12 cellular contexts compared by ENCODE assay signal in genomic region chrX:11239230-11239629, GRCh38. TPM values are rescaled to one million over a fixed set of nuclear protein-coding genes. Genes with fewer than 3 reads are reported as not detected.
DNase-seq lines count a peak whose midpoint lies in the region; ATAC-seq, FAIRE-seq and TF ChIP-seq lines count a peak whose summit lies in the region.
"Had no signal": no experiment of that assay in that cellular context is flagged by ENCODE, and none has a peak within 500 bp of the region (broad histone marks: within the 10 kb centered on the region; RNA-seq: fewer than 3 reads in every experiment).

No MANE protein-coding gene starts in this region.

- no peak overlapping the region for H3K4me3 ChIP-seq in GM12864 (ENCODE audit: low read depth, low read length)
- H3K4me3 ChIP-seq in kidney (ENCODE audit: low read length in 2 of 2) = no peak overlapping the region
- H3K4me3 ChIP-seq: thoracic aorta had no signal

- intact Hi-C loops in kidney (cut with DNase I) = no loop called here

- no peak for TF ChIP-seq CTCF in GM12864 (IDR thresholded peaks at IDR 0.05; ENCODE audit: low read depth, low read length, missing control alignments)
- TF ChIP-seq CTCF in kidney (IDR thresholded peaks at IDR 0.05; ENCODE audit: borderline replicate concordance, extremely low read depth, insufficient read depth) = no peak

- ATAC-seq in GM21786 (IDR thresholded peaks at IDR 0.05; ENCODE audit: unreplicated experiment) (peak; percentile 70), HG03045 (IDR thresholded peaks at IDR 0.05; ENCODE audit: unreplicated experiment) (no peak)

- H3K9me3 ChIP-seq in kidney (ENCODE audit: control insufficient read depth in 1 of 2, low read length in 2 of 2) = no peaks in the 10 kb centered on the region
- H3K9me3 ChIP-seq: thoracic aorta had no signal

- H3K27ac ChIP-seq in kidney (ENCODE audit: low read depth in 2 of 2, low read length in 2 of 2) = no peak overlapping the region
- H3K27ac ChIP-seq: thoracic aorta had no signal

- H3K9ac ChIP-seq in kidney (ENCODE audit: low read length in 2 of 2) = no peak overlapping the region

- DNase-seq in GM12864 (ENCODE audit: low read depth) = peak; percentile 1
- peak; percentile 48 for DNase-seq in NCI-H748 (lab: John Stamatoyannopoulos, UW; ENCODE audit: unreplicated experiment)
- no peak for DNase-seq in kidney
- no peak for DNase-seq in frontal cortex (ENCODE audit: low spot score in 2 of 2)
- no peak for DNase-seq in mucosa of gallbladder (ENCODE audit: low spot score)
- no peak for DNase-seq in NCI-H774 (lab: John Stamatoyannopoulos, UW)
- DNase-seq: activated CD4-positive, alpha-beta T cell treated with anti-CD3 and anti-CD28 coated beads, Interleukin-2, amount 50 U/mL, for 4 hours; NCI-H1105; retina had no signal

- H3K4me1 ChIP-seq in kidney (ENCODE audit: control insufficient read depth in 1 of 2, insufficient read depth in 1 of 2, low read depth in 1 of 2, low read length in 2 of 2) = no peaks in the 10 kb centered on the region

- peak; percentile 21 for FAIRE-seq in kidney (lab: Jason Lieb, UNC)
- FAIRE-seq in frontal cortex (lab: Jason Lieb, UNC) = no peak

- no peaks in the 10 kb centered on the region for H3K36me3 ChIP-seq in kidney (ENCODE audit: control insufficient read depth in 1 of 2, insufficient read depth in 2 of 2, low read length in 2 of 2)
- H3K36me3 ChIP-seq: thoracic aorta had no signal

RNA-seq across cellular contexts. Expression of gene AMELX, which starts 54.0 kb away (rescaled TPM):
- total RNA-seq in kidney (not detected), frontal cortex (not detected), mucosa of gallbladder (not detected)
- not detected for polyA plus RNA-seq in kidney (ENCODE audit: insufficient read depth, low read depth, low replicate concordance)
- total RNA-seq: thoracic aorta had no signal

Comparison
In these comparisons a context has a peak if more than half of its experiments do, and no peak if none do; other contexts are left out.
1. DNase-seq: peak in GM12864 (single experiment) and NCI-H748 (single experiment); none in kidney (single experiment), frontal cortex (0 of 2), mucosa of gallbladder (single experiment) and NCI-H774 (single experiment).